Comparison of ENCODE assay signal across 36 cellular contexts in genomic region chr14:67690011-67690410, GRCh38. TPM values are rescaled to one million over a fixed set of nuclear protein-coding genes. Genes with fewer than 3 reads are reported as not detected.
"Had no signal": no experiment of that assay in that cellular context is flagged by ENCODE, and none has a peak within 500 bp of the region (broad histone marks: within the 10 kb centered on the region; RNA-seq: fewer than 3 reads in every experiment).

No MANE protein-coding gene starts in this region.

- H3K4me1 ChIP-seq: prostate gland had no signal

- H3K27ac ChIP-seq: ascending aorta, coronary artery, dorsolateral prefrontal cortex, heart left ventricle, left lung, ovary, sigmoid colon, vagina had no signal

- H3K27ac Mint-ChIP-seq: activated CD4-positive, alpha-beta T cell treated with anti-CD3 and anti-CD28 coated beads for 36 hours; activated naive CD8-positive, alpha-beta T cell; brain; effector memory CD8-positive, alpha-beta T cell; immature natural killer cell; stimulated activated memory B cell treated with anti-CD40 and anti-IgM and Interleukin-4, amounts not matched to agents 10 μg/mL and 1 μg/mL and 100 μg/mL, for 72 hours; stimulated activated naive CD8-positive, alpha-beta T cell treated with anti-CD3 and anti-CD28 coated beads, Interleukin-15, amount 100 ng/mL, for 72 hours; T-cell; T-helper 2 cell treated with Interferon-gamma antibody and Interleukin-4, amounts not matched to agents 5 μg/mL and 100 μg/mL, for 36 hours; type B pancreatic cell had no signal

- ATAC-seq: activated CD4-positive, alpha-beta T cell treated with anti-CD3 and anti-CD28 coated beads for 36 hours; effector memory CD8-positive, alpha-beta T cell; heart left ventricle; left lung; mucosa of descending colon; natural killer cell treated with Interleukin-12 subunit alpha and Interleukin-12 subunit beta and Interleukin-15 and Interleukin-18, amount 100 ng/mL, for 72 hours; stimulated activated memory B cell treated with anti-CD40 and anti-IgM and Interleukin-4, amounts not matched to agents 10 μg/mL and 1 μg/mL and 100 μg/mL, for 72 hours; stimulated activated naive CD8-positive, alpha-beta T cell treated with anti-CD3 and anti-CD28 coated beads, Interleukin-15, amount 100 ng/mL, for 72 hours; T-cell had no signal

- DNase-seq: activated CD4-positive, alpha-beta T cell treated with anti-CD3 and anti-CD28 coated beads for 36 hours; activated CD4-positive, alpha-beta T cell treated with anti-CD3 and anti-CD28 coated beads, Interleukin-2, amount 50 U/mL, for 48 hours; activated CD4-positive, CD25-positive, alpha-beta regulatory T cell; dorsolateral prefrontal cortex; effector memory CD8-positive, alpha-beta T cell; heart left ventricle; hypothalamus; immature natural killer cell; kidney glomerular epithelial cell; left lung; mucosa of descending colon; ovary; retina; sigmoid colon; small intestine; stimulated activated CD4-positive, alpha-beta T cell treated with anti-CD3 and anti-CD28 coated beads, Interleukin-1b, Interleukin-23, amount 100 ng/mL, for 48 hours; stimulated activated CD4-positive, alpha-beta T cell treated with anti-CD3 and anti-CD28 coated beads, Interleukin-4, amount 100 ng/mL, for 4 hours; stimulated activated CD8-positive, alpha-beta memory T cell treated with anti-CD3 and anti-CD28 coated beads, Interleukin-4, amount 100 ng/mL, for 48 hours; stimulated activated naive CD8-positive, alpha-beta T cell treated with anti-CD3 and anti-CD28 coated beads, Interleukin-15, amount 100 ng/mL, for 72 hours; substantia nigra; T-cell had no signal

- FAIRE-seq: small intestine had no signal

- H3K27me3 Mint-ChIP-seq: activated CD4-positive, alpha-beta T cell treated with anti-CD3 and anti-CD28 coated beads for 36 hours; activated naive CD8-positive, alpha-beta T cell; effector memory CD8-positive, alpha-beta T cell; natural killer cell treated with Interleukin-12 subunit alpha and Interleukin-12 subunit beta and Interleukin-15 and Interleukin-18, amount 100 ng/mL, for 72 hours; stimulated activated memory B cell treated with anti-CD40 and anti-IgM and Interleukin-4, amounts not matched to agents 10 μg/mL and 1 μg/mL and 100 μg/mL, for 72 hours; stimulated activated naive CD8-positive, alpha-beta T cell treated with anti-CD3 and anti-CD28 coated beads, Interleukin-15, amount 100 ng/mL, for 72 hours; T-cell; type B pancreatic cell had no signal

- H3K9me3 Mint-ChIP-seq: brain; effector memory CD8-positive, alpha-beta T cell; immature natural killer cell; natural killer cell treated with Interleukin-12 subunit alpha and Interleukin-12 subunit beta and Interleukin-15 and Interleukin-18, amount 100 ng/mL, for 72 hours; stimulated activated memory B cell treated with anti-CD40 and anti-IgM and Interleukin-4, amounts not matched to agents 10 μg/mL and 1 μg/mL and 100 μg/mL, for 72 hours; stimulated activated naive CD8-positive, alpha-beta T cell treated with anti-CD3 and anti-CD28 coated beads, Interleukin-15, amount 100 ng/mL, for 72 hours; T-cell; T-helper 2 cell treated with Interferon-gamma antibody and Interleukin-4, amounts not matched to agents 5 μg/mL and 100 μg/mL, for 36 hours; type B pancreatic cell had no signal

- H3K4me3 Mint-ChIP-seq: activated CD4-positive, alpha-beta T cell treated with anti-CD3 and anti-CD28 coated beads for 36 hours; activated naive CD8-positive, alpha-beta T cell; brain; effector memory CD8-positive, alpha-beta T cell; immature natural killer cell; natural killer cell treated with Interleukin-12 subunit alpha and Interleukin-12 subunit beta and Interleukin-15 and Interleukin-18, amount 100 ng/mL, for 72 hours; stimulated activated memory B cell treated with anti-CD40 and anti-IgM and Interleukin-4, amounts not matched to agents 10 μg/mL and 1 μg/mL and 100 μg/mL, for 72 hours; stimulated activated naive CD8-positive, alpha-beta T cell treated with anti-CD3 and anti-CD28 coated beads, Interleukin-15, amount 100 ng/mL, for 72 hours; T-cell; T-helper 2 cell treated with Interferon-gamma antibody and Interleukin-4, amounts not matched to agents 5 μg/mL and 100 μg/mL, for 36 hours; type B pancreatic cell had no signal

- H3K27me3 ChIP-seq: ascending aorta, dorsolateral prefrontal cortex, heart left ventricle, left lung, ovary, sigmoid colon, vagina had no signal

RNA-seq across cellular contexts. Expression of gene RDH12, which starts 11.7 kb away (rescaled TPM):
- total RNA-seq: activated CD4-positive, alpha-beta T cell treated with anti-CD3 and anti-CD28 coated beads for 36 hours; ascending aorta; cardiac septum; fibroblast of lung; fibroblast of villous mesenchyme; heart left ventricle; mesenteric fat pad; mucosa of descending colon; myocyte; natural killer cell treated with Interleukin-12 subunit alpha and Interleukin-12 subunit beta and Interleukin-15 and Interleukin-18, amount 100 ng/mL, for 72 hours; sigmoid colon; T-cell had no signal
- polyA plus RNA-seq: fibroblast of lung, heart left ventricle had no signal
